ENCODE assay signal across 20 cellular contexts in the genomic region with DNA sequence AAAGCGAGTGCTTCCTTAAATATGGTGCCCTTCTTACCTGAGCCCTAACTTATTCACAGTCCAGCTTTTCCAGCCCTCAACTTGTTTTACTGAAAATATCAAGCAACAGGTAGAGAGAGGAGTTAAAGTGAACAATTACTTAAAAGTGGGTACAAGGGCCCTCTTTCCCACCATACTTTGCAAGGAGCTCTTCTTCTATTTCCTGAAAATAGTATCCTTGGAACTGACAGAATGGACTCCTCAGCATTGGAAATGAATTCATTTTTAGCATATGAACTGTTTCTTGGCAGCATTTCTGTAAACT.
DNase-seq lines count a peak whose midpoint lies in the region; ATAC-seq and TF ChIP-seq lines count a peak whose summit lies in the region.
"Had no signal": no experiment of that assay in that cellular context is flagged by ENCODE, and none has a peak within 500 bp of the region (broad histone marks: within the 10 kb centered on the region; RNA-seq: fewer than 3 reads in every experiment).

No MANE protein-coding gene starts in this region.

- peak overlapping the region; percentile 81 for H3K27ac ChIP-seq in HCT116 (ENCODE audit: low read depth, low read length)
- H3K27ac ChIP-seq in RWPE1 = peak overlapping the region; percentile 88
- H3K27ac ChIP-seq in epithelial cell of prostate = peak overlapping the region; percentile 99
- H3K27ac ChIP-seq: C4-2B, Peyer's patch had no signal

- intact Hi-C loops in HCT116 (cut with micrococcal nuclease) = loop anchor here (5.0 kb wide), 1 partner anchor 74 kb away; no protein-coding TSS in a partner anchor

- H3K36me3 ChIP-seq in HCT116 (ENCODE audit: control insufficient read depth in 1 of 2, insufficient read depth in 2 of 2, low read length in 2 of 2) = no peaks in the 10 kb centered on the region
- H3K36me3 ChIP-seq: Peyer's patch had no signal

- no peaks in the 10 kb centered on the region for H3K27me3 ChIP-seq in HCT116 (ENCODE audit: insufficient read depth, low read length)
- H3K27me3 ChIP-seq: Peyer's patch had no signal

- H3K4me1 Mint-ChIP-seq in stimulated activated effector memory CD8-positive, alpha-beta T cell treated with anti-CD3 and anti-CD28 coated beads, Interleukin-12 subunit alpha, Interleukin-12 subunit beta, amount 100 ng/mL, for 72 hours = peaks cover 11% of the 10 kb centered on the region

- peak overlapping the region; percentile 76 for H3K4me2 ChIP-seq in HCT116 (ENCODE audit: low read length)

- H4K20me1 ChIP-seq in HCT116 (ENCODE audit: insufficient read depth) = no peaks in the 10 kb centered on the region

- ATAC-seq in HCT116 (no peak), omental fat pad (ENCODE audit: low FRiP score) (no peak)
- ATAC-seq in stimulated activated effector memory CD8-positive, alpha-beta T cell treated with anti-CD3 and anti-CD28 coated beads, Interleukin-12 subunit alpha, Interleukin-12 subunit beta, amount 100 ng/mL, for 72 hours = no peak
- ATAC-seq: HepG2 had no signal

- peak overlapping the region; percentile 49 for H3K9ac ChIP-seq in HCT116 (ENCODE audit: low read length)
- H3K9ac ChIP-seq: SK-N-SH had no signal

- no TSS peak for BruUV-seq in HCT116 (replicated peaks; lab: Mats Ljungman, UMichigan)

- peak overlapping the region; percentile 14 for H2AFZ ChIP-seq in HCT116 (ENCODE audit: low read depth, low read length, poor library complexity, severe bottlenecking)

- TF ChIP-seq CTCF in HCT116 (IDR thresholded peaks at IDR 0.05 in 2 of 3, conservative IDR thresholded peaks at IDR 0.05 in 1 of 3; ENCODE audit: borderline replicate concordance in 1 of 3, insufficient read depth in 1 of 3, low read depth in 2 of 3, low read length in 2 of 3) = no peak
- TF ChIP-seq CTCF in RWPE1 (conservative IDR thresholded peaks at IDR 0.05; ENCODE audit: low read depth) = no peak
- TF ChIP-seq CTCF in omental fat pad (IDR thresholded peaks at IDR 0.05) = no peak

- H3K9me3 Mint-ChIP-seq in stimulated activated effector memory CD8-positive, alpha-beta T cell treated with anti-CD3 and anti-CD28 coated beads, Interleukin-12 subunit alpha, Interleukin-12 subunit beta, amount 100 ng/mL, for 72 hours = no peaks in the 10 kb centered on the region

- RAD21 ChIA-PET in HCT116 (lab: Charles Lee; ENCODE audit: low non-redundant PET in 1 of 2, low total read pairs in 2 of 2, uncharacterized antibody in 2 of 2, unreplicated experiment in 2 of 2) = no interaction called here

- no peaks in the 10 kb centered on the region for H3K9me3 ChIP-seq in HCT116 (ENCODE audit: control insufficient read depth in 1 of 2, insufficient read depth in 1 of 2, low read depth in 1 of 2, low read length in 2 of 2)
- H3K9me3 ChIP-seq: Peyer's patch, SK-N-SH had no signal

- H3K4me3 ChIP-seq in HCT116 (replicated peaks in 1 of 2; ENCODE audit: low read depth in 1 of 2, low read length in 2 of 2) = peak overlapping the region in 1 of 2 experiments; percentile 46; a peak in 3 of 4 replicates
- H3K4me3 ChIP-seq: Peyer's patch had no signal

- POLR2A ChIA-PET in HCT116 (lab: Charles Lee) (interaction anchor here (0.7 to 1.5 kb wide), 3 partner anchors 9 to 176 kb away, joined by 3 to 4 read pairs (median 3); partner anchors contain the start of genes NKIRAS1 and RPL15), RWPE1 (lab: Yijun Ruan, JAX; ENCODE audit: low non-redundant PET) (no interaction called here)

- CTCF ChIA-PET in HCT116 (lab: Charles Lee) (no interaction called here), RWPE1 (lab: Yijun Ruan, JAX) (no interaction called here)

- H3K27ac Mint-ChIP-seq in stimulated activated effector memory CD8-positive, alpha-beta T cell treated with anti-CD3 and anti-CD28 coated beads, Interleukin-12 subunit alpha, Interleukin-12 subunit beta, amount 100 ng/mL, for 72 hours = peak overlapping the region; percentile 12

- no peaks in the 10 kb centered on the region for H3K9me2 ChIP-seq in HCT116 (ENCODE audit: insufficient read depth)
- H3K9me2 ChIP-seq: SK-N-SH had no signal

- H3K36me3 Mint-ChIP-seq in stimulated activated effector memory CD8-positive, alpha-beta T cell treated with anti-CD3 and anti-CD28 coated beads, Interleukin-12 subunit alpha, Interleukin-12 subunit beta, amount 100 ng/mL, for 72 hours = peaks cover 6% of the 10 kb centered on the region

- H3K79me2 ChIP-seq in HCT116 (ENCODE audit: insufficient read depth, low read length) = no peaks in the 10 kb centered on the region

- peaks cover 42 to 72% of the 10 kb centered on the region in 2 experiments for H3K4me1 ChIP-seq in HCT116 (ENCODE audit: control insufficient read depth in 1 of 2, insufficient read depth in 2 of 2, low read length in 2 of 2)

- TF ChIP-seq RAD21 in HCT116 (IDR thresholded peaks at IDR 0.05; ENCODE audit: low read depth) = no peak

- DNase-seq in HCT116 (ENCODE audit: low read depth, low spot score) (no peak), RWPE1 (ENCODE audit: low spot score) (no peak), epithelial cell of prostate (ENCODE audit: low read depth, low spot score) (no peak), omental fat pad (ENCODE audit: low spot score) (no peak), EL (no peak), putamen (ENCODE audit: low spot score) (no peak), NCI-H2171 treated with DMSO at 0.1 percent for 48 hours (lab: John Stamatoyannopoulos, UW) (no peak)
- no peak for DNase-seq in stimulated activated effector memory CD8-positive, alpha-beta T cell treated with anti-CD3 and anti-CD28 coated beads, Interleukin-12 subunit alpha, Interleukin-12 subunit beta, amount 100 ng/mL, for 72 hours (ENCODE audit: low spot score in 2 of 2)
- DNase-seq: ACHN, DMS79 treated with DMSO at 0.1 percent for 48 hours, KBM-7, NCI-H1417 treated with DMSO at 0.1 percent for 48 hours, NCI-H187 treated with DMSO at 0.1 percent for 48 hours, NCI-H345, NCI-H526, Peyer's patch, Right ventricle myocardium superior, SK-N-SH had no signal

- no peak overlapping the region for H3K4me3 Mint-ChIP-seq in stimulated activated effector memory CD8-positive, alpha-beta T cell treated with anti-CD3 and anti-CD28 coated beads, Interleukin-12 subunit alpha, Interleukin-12 subunit beta, amount 100 ng/mL, for 72 hours

- no peak for TF ChIP-seq POLR2A in HCT116 (IDR thresholded peaks at IDR 0.05; ENCODE audit: borderline replicate concordance, extremely low read depth, insufficient read depth, insufficient read length)

TF ChIP-seq in HCT116, 20 proteins besides CTCF, POLR2A, EP300 and RAD21:
- no peak for TF ChIP-seq SP1 (IDR thresholded peaks at IDR 0.05; ENCODE audit: low read depth)
- no peak for TF ChIP-seq YY1 (IDR thresholded peaks at IDR 0.05; ENCODE audit: extremely low read depth, insufficient replicate concordance, low read depth, low read length)
- TF ChIP-seq TCF7L2 (IDR thresholded peaks at IDR 0.05; ENCODE audit: borderline replicate concordance, extremely low read depth, insufficient read depth, insufficient read length) = no peak
- TF ChIP-seq JUND (IDR thresholded peaks at IDR 0.05) = no peak
- TF ChIP-seq SIN3A (IDR thresholded peaks at IDR 0.05; ENCODE audit: low read depth) = 0 out of 2 replicates have a peak, but pooled peaks have one; percentile 42
- TF ChIP-seq FOSL1 (IDR thresholded peaks at IDR 0.05; ENCODE audit: low read depth) = no peak
- no peak for TF ChIP-seq EZH2phosphoT487 (IDR thresholded peaks at IDR 0.05; ENCODE audit: borderline replicate concordance)
- no peak for TF ChIP-seq EGR1 (IDR thresholded peaks at IDR 0.05; ENCODE audit: low read depth)
- peak; percentile 15; the same call in 1 of the 2 replicates for TF ChIP-seq CEBPB (IDR thresholded peaks at IDR 0.05; ENCODE audit: low read depth)
- no peak for TF ChIP-seq ELF1 (IDR thresholded peaks at IDR 0.05; ENCODE audit: borderline replicate concordance, low read depth)
- TF ChIP-seq ATF3 (IDR thresholded peaks at IDR 0.05) = no peak; the same call in 1 of the 2 replicates
- TF ChIP-seq CBX3 (IDR thresholded peaks at IDR 0.05; ENCODE audit: low read depth) = no peak
